In genomic region chr3:183446838-183447205, GRCh38 we compare ENCODE assay signal across 8 cellular contexts. TPM values are rescaled to one million over a fixed set of nuclear protein-coding genes. Genes with fewer than 3 reads are reported as not detected.
DNase-seq lines count a peak whose midpoint lies in the region; ATAC-seq and TF ChIP-seq lines count a peak whose summit lies in the region.

No MANE protein-coding gene starts in this region.

- TF ChIP-seq CTCF in HCT116 (IDR thresholded peaks at IDR 0.05 in 2 of 3, conservative IDR thresholded peaks at IDR 0.05 in 1 of 3; ENCODE audit: borderline replicate concordance in 1 of 3, insufficient read depth in 1 of 3, low read depth in 2 of 3, low read length in 2 of 3), result no peak
- no peak for TF ChIP-seq CTCF in WTC11 (IDR thresholded peaks at IDR 0.05)

- H2AFZ ChIP-seq in HCT116 (ENCODE audit: low read depth, low read length, poor library complexity, severe bottlenecking), result peak overlapping the region; percentile 97

- no TSS peak for BruUV-seq in HCT116 (replicated peaks; lab: Mats Ljungman, UMichigan)

- H3K36me3 Mint-ChIP-seq in WTC11, result peaks cover 23% of the 10 kb centered on the region

- CTCF ChIA-PET in HCT116 (lab: Charles Lee), result interaction anchor here (1.2 kb wide), 1 partner anchor 262 kb away, joined by 3 read pairs; no protein-coding TSS in a partner anchor
- CTCF ChIA-PET in WTC11 (lab: Charles Lee), result no interaction called here

- ATAC-seq in HCT116 (no peak), WTC11 (no peak), right cardiac atrium (no peak), GM21447 (IDR thresholded peaks at IDR 0.05; ENCODE audit: unreplicated experiment) (no peak), HG03469 (IDR thresholded peaks at IDR 0.05; ENCODE audit: unreplicated experiment) (no peak), HG03139 (IDR thresholded peaks at IDR 0.05; ENCODE audit: unreplicated experiment) (no peak)

- peaks cover 27% of the 10 kb centered on the region for H3K9me3 Mint-ChIP-seq in WTC11

- H3K36me3 ChIP-seq in HCT116 (ENCODE audit: control insufficient read depth in 1 of 2, insufficient read depth in 2 of 2, low read length in 2 of 2) (no peaks in the 10 kb centered on the region), skeletal muscle tissue (ENCODE audit: control insufficient read depth in 3 of 3, insufficient read depth in 3 of 3, low read length in 3 of 3) (no peaks in the 10 kb centered on the region)

- H3K4me3 ChIP-seq in HCT116 (replicated peaks in 1 of 2; ENCODE audit: low read depth in 1 of 2, low read length in 2 of 2), result peak overlapping the region; percentile 87 to 90
- peak overlapping the region; percentile 46 for H3K4me3 ChIP-seq in right cardiac atrium (ENCODE audit: low read length)
- peak overlapping the region; percentile 92 to 95 (median 94) for H3K4me3 ChIP-seq in skeletal muscle tissue (ENCODE audit: low read length in 3 of 3)

- H3K4me1 ChIP-seq in HCT116 (ENCODE audit: control insufficient read depth in 1 of 2, insufficient read depth in 2 of 2, low read length in 2 of 2), result peaks cover 0 to 13% of the 10 kb centered on the region in 2 experiments; a peak in 2 of 4 replicates
- H3K4me1 ChIP-seq in right cardiac atrium (ENCODE audit: control insufficient read depth, insufficient read depth, low read length), result no peaks in the 10 kb centered on the region
- H3K4me1 ChIP-seq in skeletal muscle tissue (ENCODE audit: control insufficient read depth in 3 of 3, insufficient read depth in 3 of 3, low read length in 3 of 3), result peaks cover 0 to 16% (median 12%) of the 10 kb centered on the region in 3 donors

- 97% methylated on average over 2 of the region's 2 CpGs for WGBS in right cardiac atrium

- peak overlapping the region; percentile 34 for H3K27ac ChIP-seq in HCT116 (ENCODE audit: low read depth, low read length)
- no peak overlapping the region for H3K27ac ChIP-seq in right cardiac atrium (ENCODE audit: low read length)
- peak overlapping the region; percentile 63 for H3K27ac ChIP-seq in skeletal muscle tissue (ENCODE audit: low read depth, low read length)

- no peaks in the 10 kb centered on the region for H3K27me3 Mint-ChIP-seq in WTC11 (ENCODE audit: low read depth)

- TF ChIP-seq POLR2A in HCT116 (IDR thresholded peaks at IDR 0.05; ENCODE audit: borderline replicate concordance, extremely low read depth, insufficient read depth, insufficient read length), result no peak

- H3K4me1 Mint-ChIP-seq in WTC11, result peaks cover 17% of the 10 kb centered on the region

- H3K4me2 ChIP-seq in HCT116 (ENCODE audit: low read length), result peak overlapping the region; percentile 96

- H3K9me2 ChIP-seq in HCT116 (ENCODE audit: insufficient read depth), result no peaks in the 10 kb centered on the region

- peaks cover 0 to 5% of the 10 kb centered on the region in 2 experiments; a peak in 1 of 4 replicates for H3K9me3 ChIP-seq in HCT116 (ENCODE audit: control insufficient read depth in 1 of 2, insufficient read depth in 1 of 2, low read depth in 1 of 2, low read length in 2 of 2)
- peaks cover 2% of the 10 kb centered on the region for H3K9me3 ChIP-seq in right cardiac atrium (ENCODE audit: control insufficient read depth, low read length)
- H3K9me3 ChIP-seq in skeletal muscle tissue (ENCODE audit: control insufficient read depth in 3 of 3, low read length in 3 of 3), result peaks cover 2 to 7% (median 2%) of the 10 kb centered on the region in 3 donors

- TF ChIP-seq RAD21 in HCT116 (IDR thresholded peaks at IDR 0.05; ENCODE audit: low read depth), result no peak

- H3K9ac ChIP-seq in HCT116 (ENCODE audit: low read length) (peak overlapping the region; percentile 71), skeletal muscle tissue (ENCODE audit: low read depth in 1 of 3, low read length in 3 of 3) (peak overlapping the region in 2 of 3 donors; percentile 87 to 92)

- peak overlapping the region; percentile 99 for H3K4me3 Mint-ChIP-seq in WTC11

- DNase-seq in HCT116 (ENCODE audit: low read depth, low spot score) (no peak), WTC11 (ENCODE audit: low spot score) (no peak), right cardiac atrium (no peak), NCI-H510A treated with DMSO at 0.1 percent for 48 hours (lab: John Stamatoyannopoulos, UW) (no peak)

- H3K27me3 ChIP-seq in HCT116 (ENCODE audit: insufficient read depth, low read length) (no peaks in the 10 kb centered on the region), right cardiac atrium (ENCODE audit: control insufficient read depth, insufficient read depth) (no peaks in the 10 kb centered on the region), skeletal muscle tissue (ENCODE audit: control insufficient read depth in 3 of 3, insufficient read depth in 3 of 3, low read length in 3 of 3) (no peaks in the 10 kb centered on the region)

- peak overlapping the region; percentile 91; the same call in 1 of the 2 replicates for H3K27ac Mint-ChIP-seq in WTC11

- RAD21 ChIA-PET in HCT116 (lab: Charles Lee; ENCODE audit: low non-redundant PET in 1 of 2, low total read pairs in 2 of 2, uncharacterized antibody in 2 of 2, unreplicated experiment in 2 of 2), result no interaction called here

- POLR2A ChIA-PET in HCT116 (lab: Charles Lee), result no interaction called here
- POLR2A ChIA-PET in WTC11 (lab: Charles Lee), result no interaction called here

- H4K20me1 ChIP-seq in HCT116 (ENCODE audit: insufficient read depth), result no peaks in the 10 kb centered on the region

- intact Hi-C loops in HCT116 (cut with micrococcal nuclease), result no loop called here
- intact Hi-C loops in right cardiac atrium (cut with DNase I), result no loop called here

- H3K79me2 ChIP-seq in HCT116 (ENCODE audit: insufficient read depth, low read length), result no peaks in the 10 kb centered on the region

TF ChIP-seq in HCT116, 20 proteins besides CTCF, POLR2A, EP300 and RAD21 (continues in another document):
- TF ChIP-seq ATF3 (IDR thresholded peaks at IDR 0.05) (no peak), MAX (IDR thresholded peaks at IDR 0.05) (no peak), ELF1 (IDR thresholded peaks at IDR 0.05; ENCODE audit: borderline replicate concordance, low read depth) (no peak)

TF ChIP-seq in WTC11, 78 proteins besides CTCF, POLR2A, EP300 and RAD21 (continues in another document):
- TF ChIP-seq TP53 (CRISPR knock-in tag; IDR thresholded peaks at IDR 0.05), result no peak
- no peak for TF ChIP-seq FOXK1 (CRISPR knock-in tag; IDR thresholded peaks at IDR 0.05)
- TF ChIP-seq OVOL2 (CRISPR knock-in tag; IDR thresholded peaks at IDR 0.05; ENCODE audit: borderline replicate concordance), result no peak
- TF ChIP-seq USF1 (CRISPR knock-in tag; IDR thresholded peaks at IDR 0.05), result no peak
- no peak for TF ChIP-seq ZNF512 (CRISPR knock-in tag; IDR thresholded peaks at IDR 0.05; ENCODE audit: borderline replicate concordance)
- no peak for TF ChIP-seq PRRX2 (CRISPR knock-in tag; IDR thresholded peaks at IDR 0.05)
- no peak for TF ChIP-seq ATF3 (CRISPR knock-in tag; conservative IDR thresholded peaks at IDR 0.05)
- no peak for TF ChIP-seq GTF2I (CRISPR knock-in tag; conservative IDR thresholded peaks at IDR 0.05)
- no peak for TF ChIP-seq ATF2 (CRISPR knock-in tag; IDR thresholded peaks at IDR 0.05; ENCODE audit: borderline replicate concordance, low read depth)
- TF ChIP-seq E2F1 (CRISPR knock-in tag; IDR thresholded peaks at IDR 0.05), result no peak
- no peak for TF ChIP-seq SOX15 (CRISPR knock-in tag; IDR thresholded peaks at IDR 0.05)

RNA-seq across cellular contexts. Expression of gene MCF2L2, which starts 18.4 kb away (rescaled TPM):
- total RNA-seq in HCT116 (2021; ENCODE audit: unreplicated experiment) (1.5 TPM), WTC11 (2021) (7.3 to 9.0 TPM (median 7.5 TPM) in 3 replicates), right cardiac atrium (under 1 TPM in 2 of 4 donors, not detected in 2; 0.23 to 0.32 TPM), skeletal muscle tissue (under 0.01 TPM)
- polyA plus RNA-seq in HCT116 (2012), result 0.97 and 1.6 TPM in 2 replicates
- 0.07 TPM for polyA plus RNA-seq in right cardiac atrium
